22 cellular contexts compared by ENCODE assay signal in genomic region chrX:134480061-134480460, GRCh38. TPM values are rescaled to one million over a fixed set of nuclear protein-coding genes. Genes with fewer than 3 reads are reported as not detected.
DNase-seq lines count a peak whose midpoint lies in the region; ATAC-seq and TF ChIP-seq lines count a peak whose summit lies in the region.
"Had no signal": no experiment of that assay in that cellular context is flagged by ENCODE, and none has a peak within 500 bp of the region (broad histone marks: within the 10 kb centered on the region; RNA-seq: fewer than 3 reads in every experiment).

No MANE protein-coding gene starts in this region.

- H3K4me2 ChIP-seq in GM23248 (ENCODE audit: unreplicated experiment), result no peak overlapping the region

- no peaks in the 10 kb centered on the region for H3K79me2 ChIP-seq in GM23248 (ENCODE audit: insufficient read depth)

- H3K9me3 ChIP-seq in GM23248 (ENCODE audit: low read depth), result no peaks in the 10 kb centered on the region
- H3K9me3 ChIP-seq: BE2C had no signal

- H3K27me3 Mint-ChIP-seq in natural killer cell treated with Interleukin-12 subunit alpha and Interleukin-12 subunit beta and Interleukin-15 and Interleukin-18, amount 100 ng/mL, for 72 hours, result peaks cover 0 to 2% of the 10 kb centered on the region in 2 donors
- H3K27me3 Mint-ChIP-seq: CD4-positive, alpha-beta memory T cell had no signal

- no peak overlapping the region for H3K4me3 ChIP-seq in GM23248
- H3K4me3 ChIP-seq in fibroblast of mammary gland (ENCODE audit: control insufficient read depth, low read depth, low read length), result no peak overlapping the region

- H3K4me1 Mint-ChIP-seq in natural killer cell treated with Interleukin-12 subunit alpha and Interleukin-12 subunit beta and Interleukin-15 and Interleukin-18, amount 100 ng/mL, for 72 hours (ENCODE audit: low read depth in 2 of 2), result peaks cover 0 to 8% of the 10 kb centered on the region in 2 donors
- H3K4me1 Mint-ChIP-seq: CD4-positive, alpha-beta memory T cell had no signal

- H3K4me1 ChIP-seq in GM23248 (ENCODE audit: insufficient read depth), result peaks cover 8% of the 10 kb centered on the region; the same call in 1 of the 2 replicates
- H3K4me1 ChIP-seq: BE2C had no signal

- no peaks in the 10 kb centered on the region for H3K36me3 ChIP-seq in GM23248 (ENCODE audit: low read depth)

- H3K9me3 Mint-ChIP-seq in natural killer cell treated with Interleukin-12 subunit alpha and Interleukin-12 subunit beta and Interleukin-15 and Interleukin-18, amount 100 ng/mL, for 72 hours, result no peaks in the 10 kb centered on the region
- H3K9me3 Mint-ChIP-seq: CD4-positive, alpha-beta memory T cell had no signal

- in situ Hi-C loops in GM23248 (cut with MboI), result no loop called here

- H2AFZ ChIP-seq in GM23248, result no peak overlapping the region

- H3F3A ChIP-seq in GM23248 (ENCODE audit: insufficient read depth), result no peaks in the 10 kb centered on the region

- H3K36me3 Mint-ChIP-seq in natural killer cell treated with Interleukin-12 subunit alpha and Interleukin-12 subunit beta and Interleukin-15 and Interleukin-18, amount 100 ng/mL, for 72 hours, result no peaks in the 10 kb centered on the region

- TF ChIP-seq CTCF in fibroblast of mammary gland (conservative IDR thresholded peaks at IDR 0.05; ENCODE audit: control insufficient read depth, insufficient read depth, low read depth, low read length), result no peak

- H3K9me2 ChIP-seq in GM23248 (ENCODE audit: insufficient read depth), result no peaks in the 10 kb centered on the region

- 0 to 6% methylated on average over 1 of the region's 1 CpG for WGBS in GM23248 (ENCODE audit: low coverage in 1 of 2, low lambda C conversion rate in 2 of 2, missing lambda C conversion rate in 2 of 2), 2 experiments

- H4K20me1 ChIP-seq in GM23248 (ENCODE audit: insufficient read depth), result no peaks in the 10 kb centered on the region

- H3K9ac ChIP-seq in GM23248, result no peak overlapping the region

- no peak for ATAC-seq in natural killer cell treated with Interleukin-12 subunit alpha and Interleukin-12 subunit beta and Interleukin-15 and Interleukin-18, amount 100 ng/mL, for 72 hours
- no peak for ATAC-seq in HG03460 (IDR thresholded peaks at IDR 0.05; ENCODE audit: unreplicated experiment)
- ATAC-seq: Panc1, SK-N-SH treated with all-trans-retinoic acid at 6 μM for 48 hours had no signal

- H3K27ac Mint-ChIP-seq in natural killer cell treated with Interleukin-12 subunit alpha and Interleukin-12 subunit beta and Interleukin-15 and Interleukin-18, amount 100 ng/mL, for 72 hours, result no peak overlapping the region
- H3K27ac Mint-ChIP-seq: CD4-positive, alpha-beta memory T cell had no signal

- DNase-seq in GM23248, result peak; percentile 55
- peak; percentile 73 for DNase-seq in amniotic epithelial cell (ENCODE audit: low read depth)
- peak; percentile 65 for DNase-seq in fibroblast of mammary gland (ENCODE audit: low read depth)
- peak; percentile 19 for DNase-seq in renal cortical epithelial cell (ENCODE audit: low read depth)
- DNase-seq in natural killer cell treated with Interleukin-12 subunit alpha and Interleukin-12 subunit beta and Interleukin-15 and Interleukin-18, amount 100 ng/mL, for 72 hours (ENCODE audit: low spot score), result no peak
- DNase-seq in NCI-H748 treated with DMSO at 0.1 percent for 48 hours (lab: John Stamatoyannopoulos, UW), result no peak
- no peak for DNase-seq in activated naive CD4-positive, alpha-beta T cell treated with anti-CD3 and anti-CD28 coated beads, Interleukin-2, amount 50 U/mL, for 16 hours
- DNase-seq: ACHN; BE2C; CD4-positive, alpha-beta memory T cell; DND-41; GOT3; KBM-7; MM.1S; NCI-H1105 treated with DMSO at 0.1 percent for 48 hours; NCI-H187; NCI-H446; NCI-H774; Right ventricle myocardium superior had no signal

- 0 out of 2 replicates have a peak overlapping the region, but pooled peaks have one; percentile 15 for H3K27ac ChIP-seq in GM23248

- H3K4me3 Mint-ChIP-seq in natural killer cell treated with Interleukin-12 subunit alpha and Interleukin-12 subunit beta and Interleukin-15 and Interleukin-18, amount 100 ng/mL, for 72 hours, result no peak overlapping the region
- H3K4me3 Mint-ChIP-seq: CD4-positive, alpha-beta memory T cell had no signal

- no peaks in the 10 kb centered on the region for H3K27me3 ChIP-seq in GM23248 (replicated peaks; ENCODE audit: insufficient read depth)
- H3K27me3 ChIP-seq: BE2C had no signal

RNA-seq across cellular contexts. Expression of gene HPRT1, which starts 20.1 kb away (rescaled TPM):
- 11.8 and 12.0 TPM in 2 replicates for total RNA-seq in GM23248 (2014; rRNA removed; shearing (Covaris generic))
- 63.2 and 65.7 TPM in 2 replicates for polyA plus RNA-seq in GM23248 (2016; fragmentation: Nextera tagmentation; extraction: Ambion mirVana)
- total RNA-seq in renal cortical epithelial cell, result 26.6 and 73.0 TPM in 2 replicates
- total RNA-seq in natural killer cell treated with Interleukin-12 subunit alpha and Interleukin-12 subunit beta and Interleukin-15 and Interleukin-18, amount 100 ng/mL, for 72 hours, result 10 to 100 TPM; 59.7 to 67.4 TPM

Comparison
In these comparisons a context has a peak if more than half of its experiments do, and no peak if none do; other contexts are left out.
1. DNase-seq: peak in GM23248 (single experiment), amniotic epithelial cell (single experiment), fibroblast of mammary gland (single experiment) and renal cortical epithelial cell (single experiment); none in natural killer cell treated with Interleukin-12 subunit alpha and Interleukin-12 subunit beta and Interleukin-15 and Interleukin-18, amount 100 ng/mL, for 72 hours (single experiment), NCI-H748 treated with DMSO at 0.1 percent for 48 hours (single experiment) and activated naive CD4-positive, alpha-beta T cell treated with anti-CD3 and anti-CD28 coated beads, Interleukin-2, amount 50 U/mL, for 16 hours (single experiment).